ENCODE assay signal across 20 cellular contexts in genomic region chr7:28347462-28347861, GRCh38.
DNase-seq lines count a peak whose midpoint lies in the region; ATAC-seq and TF ChIP-seq lines count a peak whose summit lies in the region.
"Had no signal": no experiment of that assay in that cellular context is flagged by ENCODE, and none has a peak within 500 bp of the region (broad histone marks: within the 10 kb centered on the region; RNA-seq: fewer than 3 reads in every experiment).

No MANE protein-coding gene starts in this region.

- DNase-seq in EH (ENCODE audit: low read depth) (peak; percentile 4), MG63 (peak; percentile 79), fibroblast of gingiva (ENCODE audit: low read depth) (peak; percentile 95), osteocyte (ENCODE audit: extremely low spot score, unreplicated experiment) (no peak), RKO (ENCODE audit: low spot score) (no peak)
- DNase-seq in activated naive CD4-positive, alpha-beta T cell (lab: John Stamatoyannopoulos, UW): no peak
- DNase-seq: CD8-positive, alpha-beta memory T cell; erythroblast; NCI-H1048; retina; stimulated activated CD4-positive, alpha-beta T cell treated with anti-CD3 and anti-CD28 coated beads, Interleukin-4, amount 100 ng/mL, for 24 hours; T-cell; WERI-Rb-1 had no signal

- peak overlapping the region; percentile 71 for H3K27ac Mint-ChIP-seq in osteocyte (ENCODE audit: unreplicated experiment)
- H3K27ac Mint-ChIP-seq in stimulated activated memory B cell treated with anti-CD40 and anti-IgM and Interleukin-4, amounts not matched to agents 10 μg/mL and 1 μg/mL and 100 μg/mL, for 72 hours: no peak overlapping the region
- H3K27ac Mint-ChIP-seq: activated T-helper 17 cell treated with anti-CD3 and anti-CD28 coated beads, Interleukin-2, amount 50 U/mL, for 72 hours; CD8-positive, alpha-beta memory T cell; natural killer cell treated with Interleukin-12 subunit alpha and Interleukin-12 subunit beta and Interleukin-15 and Interleukin-18, amount 100 ng/mL, for 72 hours; T-cell had no signal

- peaks cover 33% of the 10 kb centered on the region for H3K4me1 Mint-ChIP-seq in osteocyte (ENCODE audit: unreplicated experiment)
- no peaks in the 10 kb centered on the region for H3K4me1 Mint-ChIP-seq in stimulated activated memory B cell treated with anti-CD40 and anti-IgM and Interleukin-4, amounts not matched to agents 10 μg/mL and 1 μg/mL and 100 μg/mL, for 72 hours
- H3K4me1 Mint-ChIP-seq: activated T-helper 17 cell treated with anti-CD3 and anti-CD28 coated beads, Interleukin-2, amount 50 U/mL, for 72 hours; CD8-positive, alpha-beta memory T cell; T-cell had no signal

- H3K9me3 ChIP-seq in MG63: peaks cover 10% of the 10 kb centered on the region
- H3K9me3 ChIP-seq: ascending aorta, HAP-1, tibial nerve had no signal

- no peaks in the 10 kb centered on the region; the same call in 1 of the 2 replicates for H3K36me3 ChIP-seq in MG63
- H3K36me3 ChIP-seq: ascending aorta, HAP-1, tibial nerve, WERI-Rb-1 had no signal

- H3K27me3 Mint-ChIP-seq in osteocyte (ENCODE audit: unreplicated experiment): no peaks in the 10 kb centered on the region
- peaks cover 42% of the 10 kb centered on the region for H3K27me3 Mint-ChIP-seq in stimulated activated memory B cell treated with anti-CD40 and anti-IgM and Interleukin-4, amounts not matched to agents 10 μg/mL and 1 μg/mL and 100 μg/mL, for 72 hours

- H3K27me3 ChIP-seq in MG63: no peaks in the 10 kb centered on the region
- H3K27me3 ChIP-seq: ascending aorta, tibial nerve had no signal

- no peak overlapping the region for H3K4me3 ChIP-seq in MG63
- H3K4me3 ChIP-seq: ascending aorta, HAP-1, tibial nerve had no signal

- ATAC-seq in HG03139 (IDR thresholded peaks at IDR 0.05; ENCODE audit: unreplicated experiment): no peak
- ATAC-seq in stimulated activated memory B cell treated with anti-CD40 and anti-IgM and Interleukin-4, amounts not matched to agents 10 μg/mL and 1 μg/mL and 100 μg/mL, for 72 hours: no peak
- ATAC-seq: activated T-helper 17 cell treated with anti-CD3 and anti-CD28 coated beads, Interleukin-2, amount 50 U/mL, for 72 hours; natural killer cell treated with Interleukin-12 subunit alpha and Interleukin-12 subunit beta and Interleukin-15 and Interleukin-18, amount 100 ng/mL, for 72 hours; T-cell had no signal

- peaks cover 1% of the 10 kb centered on the region for H3K36me3 Mint-ChIP-seq in osteocyte (ENCODE audit: unreplicated experiment)
- no peaks in the 10 kb centered on the region for H3K36me3 Mint-ChIP-seq in stimulated activated memory B cell treated with anti-CD40 and anti-IgM and Interleukin-4, amounts not matched to agents 10 μg/mL and 1 μg/mL and 100 μg/mL, for 72 hours
- H3K36me3 Mint-ChIP-seq: CD8-positive, alpha-beta memory T cell; natural killer cell treated with Interleukin-12 subunit alpha and Interleukin-12 subunit beta and Interleukin-15 and Interleukin-18, amount 100 ng/mL, for 72 hours; T-cell had no signal

- no peak for TF ChIP-seq CTCF in osteocyte (IDR thresholded peaks at IDR 0.05)

- peaks cover 8% of the 10 kb centered on the region for H3K9me3 Mint-ChIP-seq in osteocyte (ENCODE audit: unreplicated experiment)
- H3K9me3 Mint-ChIP-seq in stimulated activated memory B cell treated with anti-CD40 and anti-IgM and Interleukin-4, amounts not matched to agents 10 μg/mL and 1 μg/mL and 100 μg/mL, for 72 hours: no peaks in the 10 kb centered on the region
- H3K9me3 Mint-ChIP-seq: activated T-helper 17 cell treated with anti-CD3 and anti-CD28 coated beads, Interleukin-2, amount 50 U/mL, for 72 hours; CD8-positive, alpha-beta memory T cell; natural killer cell treated with Interleukin-12 subunit alpha and Interleukin-12 subunit beta and Interleukin-15 and Interleukin-18, amount 100 ng/mL, for 72 hours; T-cell had no signal

- peak overlapping the region; percentile 3 for H3K4me3 Mint-ChIP-seq in osteocyte (ENCODE audit: unreplicated experiment)
- H3K4me3 Mint-ChIP-seq in stimulated activated memory B cell treated with anti-CD40 and anti-IgM and Interleukin-4, amounts not matched to agents 10 μg/mL and 1 μg/mL and 100 μg/mL, for 72 hours: no peak overlapping the region
- H3K4me3 Mint-ChIP-seq: activated T-helper 17 cell treated with anti-CD3 and anti-CD28 coated beads, Interleukin-2, amount 50 U/mL, for 72 hours; CD8-positive, alpha-beta memory T cell; natural killer cell treated with Interleukin-12 subunit alpha and Interleukin-12 subunit beta and Interleukin-15 and Interleukin-18, amount 100 ng/mL, for 72 hours; T-cell had no signal

Comparison
In these comparisons a context has a peak if more than half of its experiments do, and no peak if none do; other contexts are left out.
1. DNase-seq: peak in EH (single experiment), MG63 (single experiment) and fibroblast of gingiva (single experiment); none in osteocyte (single experiment), activated naive CD4-positive, alpha-beta T cell (0 of 4) and RKO (single experiment).